ENCODE assay signal across 10 cellular contexts in the genomic region with DNA sequence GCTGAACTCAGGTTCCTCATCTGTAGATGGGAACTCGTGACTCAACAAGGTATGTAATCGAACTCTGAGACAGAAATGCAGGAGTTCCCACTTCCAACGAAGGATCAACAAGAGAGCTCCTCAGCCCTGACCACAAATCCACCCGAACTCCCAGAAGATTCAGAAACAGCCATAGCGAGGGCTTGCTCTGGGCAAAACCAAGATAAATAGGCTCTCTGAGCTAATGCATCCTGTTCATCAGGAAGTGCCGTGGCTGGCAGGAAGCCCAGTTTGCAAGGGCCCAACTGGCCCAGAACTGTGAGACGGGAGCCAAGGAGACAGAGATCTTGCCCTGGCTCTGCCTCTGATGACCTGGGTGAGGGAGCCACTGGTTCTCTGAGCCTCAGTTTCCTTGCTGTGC.
A peak's percentile ranks its signal among the peaks of the same experiment; 100 is the strongest.
DNase-seq lines count a peak whose midpoint lies in the region; ATAC-seq and TF ChIP-seq lines count a peak whose summit lies in the region.
"Had no signal": no experiment of that assay in that cellular context is flagged by ENCODE, and none has a peak within 500 bp of the region (broad histone marks: within the 10 kb centered on the region; RNA-seq: fewer than 3 reads in every experiment).

No MANE protein-coding gene starts in this region.

- ATAC-seq in GM18511 (IDR thresholded peaks at IDR 0.05; ENCODE audit: unreplicated experiment) = peak; percentile 43
- ATAC-seq in GM21515 (IDR thresholded peaks at IDR 0.05; ENCODE audit: unreplicated experiment) = no peak

- H3K27ac Mint-ChIP-seq in endothelial cell (ENCODE audit: unreplicated experiment) = no peak overlapping the region
- H3K27ac Mint-ChIP-seq: activated naive CD8-positive, alpha-beta T cell treated with anti-CD3 and anti-CD28 coated beads, Interleukin-2, amount 10 ng/mL, durations not matched to agents 7 days and 5 days had no signal

- no peak overlapping the region for H3K4me3 Mint-ChIP-seq in endothelial cell (ENCODE audit: unreplicated experiment)
- H3K4me3 Mint-ChIP-seq: activated naive CD8-positive, alpha-beta T cell treated with anti-CD3 and anti-CD28 coated beads, Interleukin-2, amount 10 ng/mL, durations not matched to agents 7 days and 5 days had no signal

- no peaks in the 10 kb centered on the region for H3K36me3 Mint-ChIP-seq in endothelial cell (ENCODE audit: low read depth, unreplicated experiment)
- H3K36me3 Mint-ChIP-seq: activated naive CD8-positive, alpha-beta T cell treated with anti-CD3 and anti-CD28 coated beads, Interleukin-2, amount 10 ng/mL, durations not matched to agents 7 days and 5 days had no signal

- H3K9me3 Mint-ChIP-seq in endothelial cell (ENCODE audit: unreplicated experiment) = no peaks in the 10 kb centered on the region
- H3K9me3 Mint-ChIP-seq: activated naive CD8-positive, alpha-beta T cell treated with anti-CD3 and anti-CD28 coated beads, Interleukin-2, amount 10 ng/mL, durations not matched to agents 7 days and 5 days had no signal

- TF ChIP-seq CTCF in endothelial cell (IDR thresholded peaks at IDR 0.05; ENCODE audit: unreplicated experiment) = no peak

- peak; percentile 85 for DNase-seq in NCI-H2029 (lab: John Stamatoyannopoulos, UW)
- DNase-seq in endothelial cell (ENCODE audit: low spot score) = peak; percentile 17
- DNase-seq in pulmonary artery endothelial cell (ENCODE audit: low read depth, low spot score) = peak; percentile 67
- no peak for DNase-seq in NCI-H1694 (lab: John Stamatoyannopoulos, UW)
- no peak for DNase-seq in NCI-H2227 treated with DMSO at 0.1 percent for 48 hours (lab: John Stamatoyannopoulos, UW)
- DNase-seq: activated naive CD8-positive, alpha-beta T cell treated with anti-CD3 and anti-CD28 coated beads, Interleukin-2, amount 10 ng/mL, durations not matched to agents 7 days and 5 days; SHP77 treated with DMSO at 0.1 percent for 48 hours; trophoblast cell had no signal

- peaks cover 16% of the 10 kb centered on the region for H3K4me1 Mint-ChIP-seq in endothelial cell (ENCODE audit: unreplicated experiment)

- peaks cover 5% of the 10 kb centered on the region for H3K27me3 Mint-ChIP-seq in endothelial cell (ENCODE audit: unreplicated experiment)

Comparison
In these comparisons a context has a peak if more than half of its experiments do, and no peak if none do; other contexts are left out.
1. DNase-seq: peak in NCI-H2029 (single experiment), endothelial cell (single experiment) and pulmonary artery endothelial cell (single experiment); none in NCI-H1694 (single experiment) and NCI-H2227 treated with DMSO at 0.1 percent for 48 hours (single experiment).